In genomic region chr9:127899200-127899943, GRCh38 we compare ENCODE assay signal across 1 cellular context.
TF ChIP-seq lines count a peak whose summit lies in the region.

ST6GALNAC6 (minus strand) TSS chr9:127899603; CDS start chr9:127897981, 1,622 bp downstream.

TF ChIP-seq in K562, 482 proteins besides CTCF, POLR2A, EP300 and RAD21 (continued from another document and continues in another):
- TF ChIP-seq MLX (CRISPR knock-in tag; conservative IDR thresholded peaks at IDR 0.05), result no peak
- no peak for TF ChIP-seq GABPB2 (CRISPR knock-in tag; conservative IDR thresholded peaks at IDR 0.05)
- no peak for TF ChIP-seq POLR3G (IDR thresholded peaks at IDR 0.05; ENCODE audit: extremely low read depth, insufficient read length, insufficient replicate concordance)
- no peak for TF ChIP-seq ZNF184 (CRISPR knock-in tag; IDR thresholded peaks at IDR 0.05)
- no peak for TF ChIP-seq PCBP2 (IDR thresholded peaks at IDR 0.05; ENCODE audit: low read depth, low read length, poor library complexity, severe bottlenecking)
- no peak for TF ChIP-seq ELF1 (tag; IDR thresholded peaks at IDR 0.05)
- no peak for TF ChIP-seq MLLT1 (IDR thresholded peaks at IDR 0.05)
- TF ChIP-seq BRF1 (IDR thresholded peaks at IDR 0.05; ENCODE audit: borderline replicate concordance, extremely low read depth, insufficient read length), result no peak
- TF ChIP-seq SAFB2 (IDR thresholded peaks at IDR 0.05; ENCODE audit: borderline replicate concordance, low read depth, low read length, severe bottlenecking), result no peak
- TF ChIP-seq SMAD2 (IDR thresholded peaks at IDR 0.05; ENCODE audit: low read depth, low read length), result no peak
- no peak for TF ChIP-seq ZBTB49 (CRISPR knock-in tag; IDR thresholded peaks at IDR 0.05; ENCODE audit: borderline replicate concordance)
- TF ChIP-seq TFAP4 (CRISPR knock-in tag; IDR thresholded peaks at IDR 0.05; ENCODE audit: borderline replicate concordance), result 0 out of 2 replicates have a peak, but pooled peaks have one; percentile 1
- no peak for TF ChIP-seq ESRRB (CRISPR knock-in tag; IDR thresholded peaks at IDR 0.05; ENCODE audit: borderline replicate concordance)
- TF ChIP-seq ZNF766 (CRISPR knock-in tag; conservative IDR thresholded peaks at IDR 0.05), result no peak
- TF ChIP-seq TRIM24 (IDR thresholded peaks at IDR 0.05), result no peak
- 0 out of 2 replicates have a peak, but pooled peaks have one; percentile 37 for TF ChIP-seq DMBX1 (CRISPR knock-in tag; IDR thresholded peaks at IDR 0.05; ENCODE audit: borderline replicate concordance)
- TF ChIP-seq RB1 (IDR thresholded peaks at IDR 0.05; ENCODE audit: low read depth), result peak; percentile 92
- TF ChIP-seq FOXK2 (conservative IDR thresholded peaks at IDR 0.05 in 1 of 2, IDR thresholded peaks at IDR 0.05 in 1 of 2; ENCODE audit: low read depth in 2 of 2), result no peak
- peak; percentile 30; the same call in 1 of the 2 replicates for TF ChIP-seq HCFC1 (IDR thresholded peaks at IDR 0.05; ENCODE audit: low read depth, low read length)
- TF ChIP-seq ZNF586 (CRISPR knock-in tag; conservative IDR thresholded peaks at IDR 0.05), result no peak
- TF ChIP-seq ZNF217 (CRISPR knock-in tag; IDR thresholded peaks at IDR 0.05), result no peak
- TF ChIP-seq ZNF551 (CRISPR knock-in tag; IDR thresholded peaks at IDR 0.05), result no peak
- TF ChIP-seq IRF2 (CRISPR knock-in tag; IDR thresholded peaks at IDR 0.05), result no peak
- no peak for TF ChIP-seq NR2C2 (CRISPR knock-in tag; IDR thresholded peaks at IDR 0.05)
- TF ChIP-seq NR2C2 (tag; IDR thresholded peaks at IDR 0.05), result peak; percentile 62; the same call in 1 of the 2 replicates
- TF ChIP-seq ZBTB34 (CRISPR knock-in tag; IDR thresholded peaks at IDR 0.05), result no peak
- no peak for TF ChIP-seq MITF (IDR thresholded peaks at IDR 0.05)
- no peak for TF ChIP-seq PURB (CRISPR knock-in tag; IDR thresholded peaks at IDR 0.05; ENCODE audit: low read depth)
- no peak for TF ChIP-seq SIX5 (IDR thresholded peaks at IDR 0.05; ENCODE audit: borderline replicate concordance in 1 of 2, insufficient read depth in 1 of 2, low read depth in 1 of 2, low read length in 2 of 2)
- no peak for TF ChIP-seq HDAC8 (tag; IDR thresholded peaks at IDR 0.05)
- no peak for TF ChIP-seq PHB (CRISPR knock-in tag; IDR thresholded peaks at IDR 0.05)
- TF ChIP-seq SMARCA5 (IDR thresholded peaks at IDR 0.05), result no peak
- TF ChIP-seq HMGXB4 (CRISPR knock-in tag; IDR thresholded peaks at IDR 0.05), result no peak
- TF ChIP-seq REST (CRISPR knock-in tag; IDR thresholded peaks at IDR 0.05; ENCODE audit: low read depth), result 0 out of 2 replicates have a peak, but pooled peaks have one; percentile 48
- TF ChIP-seq XRCC4 (IDR thresholded peaks at IDR 0.05; ENCODE audit: extremely low read depth, insufficient read depth, insufficient read length), result no peak
- no peak for TF ChIP-seq ZNF76 (CRISPR knock-in tag; IDR thresholded peaks at IDR 0.05; ENCODE audit: borderline replicate concordance)
- TF ChIP-seq ZNF699 (CRISPR knock-in tag; IDR thresholded peaks at IDR 0.05; ENCODE audit: insufficient replicate concordance), result no peak
- TF ChIP-seq CREB3L1 (IDR thresholded peaks at IDR 0.05; ENCODE audit: borderline replicate concordance, low read depth), result no peak
- TF ChIP-seq MXI1 (IDR thresholded peaks at IDR 0.05; ENCODE audit: low read depth, low read length), result no peak
- peak; percentile 64 for TF ChIP-seq ZFX (CRISPR knock-in tag; IDR thresholded peaks at IDR 0.05)
- no peak for TF ChIP-seq ZNF277 (CRISPR knock-in tag; IDR thresholded peaks at IDR 0.05; ENCODE audit: borderline replicate concordance)
- no peak for TF ChIP-seq ZNF57 (CRISPR knock-in tag; IDR thresholded peaks at IDR 0.05)
- TF ChIP-seq HNRNPLL (IDR thresholded peaks at IDR 0.05; ENCODE audit: low read depth, low read length, poor library complexity, severe bottlenecking), result no peak
- TF ChIP-seq FOXA3 (CRISPR knock-in tag; conservative IDR thresholded peaks at IDR 0.05 in 1 of 2, IDR thresholded peaks at IDR 0.05 in 1 of 2), result no peak
- no peak for TF ChIP-seq ZNF395 (CRISPR knock-in tag; IDR thresholded peaks at IDR 0.05)
- no peak for TF ChIP-seq DPF2 (IDR thresholded peaks at IDR 0.05)
- TF ChIP-seq SOX6 (IDR thresholded peaks at IDR 0.05), result no peak
- TF ChIP-seq RBFOX2 (IDR thresholded peaks at IDR 0.05; ENCODE audit: low read depth, low read length), result peak; percentile 71
- TF ChIP-seq ZNF224 (CRISPR knock-in tag; IDR thresholded peaks at IDR 0.05), result no peak
- TF ChIP-seq HDAC6 (IDR thresholded peaks at IDR 0.05; ENCODE audit: low read depth, low read length), result no peak
